In genomic region chr14:78153069-78153351, GRCh38 we compare ENCODE assay signal across 13 cellular contexts. TPM values are rescaled to one million over a fixed set of nuclear protein-coding genes. Genes with fewer than 3 reads are reported as not detected.
DNase-seq lines count a peak whose midpoint lies in the region; ATAC-seq, FAIRE-seq and TF ChIP-seq lines count a peak whose summit lies in the region.
"Had no signal": no experiment of that assay in that cellular context is flagged by ENCODE, and none has a peak within 500 bp of the region (broad histone marks: within the 10 kb centered on the region; RNA-seq: fewer than 3 reads in every experiment).

No MANE protein-coding gene starts in this region.

- H3K27ac ChIP-seq in GM23248: no peak overlapping the region

- in situ Hi-C loops in GM23248 (cut with MboI): no loop called here

- no peaks in the 10 kb centered on the region for H3K36me3 ChIP-seq in GM23248 (ENCODE audit: low read depth)

- H3K4me2 ChIP-seq in GM23248 (ENCODE audit: unreplicated experiment): no peak overlapping the region

- no peak for FAIRE-seq in RCC 7860 (lab: Jason Lieb, UNC)

- ATAC-seq in HG02840 (IDR thresholded peaks at IDR 0.05; ENCODE audit: low FRiP score, unreplicated experiment): no peak

- H3K9me2 ChIP-seq in GM23248 (ENCODE audit: insufficient read depth): no peaks in the 10 kb centered on the region

- no peaks in the 10 kb centered on the region for H3K4me1 ChIP-seq in GM23248 (ENCODE audit: insufficient read depth)

- H3K79me2 ChIP-seq in GM23248 (ENCODE audit: insufficient read depth): no peaks in the 10 kb centered on the region

- H3K27me3 ChIP-seq in GM23248 (replicated peaks; ENCODE audit: insufficient read depth): no peaks in the 10 kb centered on the region

- H2AFZ ChIP-seq in GM23248: no peak overlapping the region

- H3K9me3 ChIP-seq in GM23248 (ENCODE audit: low read depth): no peaks in the 10 kb centered on the region

- peak; percentile 14 for DNase-seq in A172 (ENCODE audit: low spot score)
- peak; percentile 9 for DNase-seq in GM23248
- DNase-seq in NCI-H2227 (lab: John Stamatoyannopoulos, UW; ENCODE audit: unreplicated experiment): peak; percentile 44
- peak; percentile 50 for DNase-seq in choroid plexus epithelial cell (ENCODE audit: low read depth)
- DNase-seq in DMS153 treated with DMSO at 0.1 percent for 48 hours (lab: John Stamatoyannopoulos, UW; ENCODE audit: unreplicated experiment): no peak
- no peak for DNase-seq in RCC 7860 (ENCODE audit: low spot score)
- DNase-seq in NCI-H510A (lab: John Stamatoyannopoulos, UW): no peak
- DNase-seq: activated CD4-positive, alpha-beta T cell treated with anti-CD3 and anti-CD28 coated beads, Interleukin-2, amount 50 U/mL, for 1 hour; GOT3; NCI-H510A treated with DMSO at 0.1 percent for 48 hours; stimulated activated CD4-positive, alpha-beta T cell treated with anti-CD3 and anti-CD28 coated beads, Interleukin-2, amount 100 ng/mL, for 24 hours had no signal

- no peaks in the 10 kb centered on the region for H3F3A ChIP-seq in GM23248 (ENCODE audit: insufficient read depth)

- no peaks in the 10 kb centered on the region for H4K20me1 ChIP-seq in GM23248 (ENCODE audit: insufficient read depth)

- H3K9ac ChIP-seq in GM23248: no peak overlapping the region

- H3K4me3 ChIP-seq in GM23248 (no peak overlapping the region), choroid plexus epithelial cell (ENCODE audit: low read depth, low read length) (no peak overlapping the region)

- TF ChIP-seq CTCF in choroid plexus epithelial cell (conservative IDR thresholded peaks at IDR 0.05; ENCODE audit: low read depth, low read length): no peak

RNA-seq across cellular contexts. Expression of gene NRXN3, which starts 17.2 kb away (rescaled TPM):
- 0.59 and 0.74 TPM in 2 replicates for total RNA-seq in A172 (2014; rRNA removed; shearing (Covaris generic))
- 0.11 TPM in 1 of 2 replicates, not detected in the other for total RNA-seq in GM23248 (2014; rRNA removed; shearing (Covaris generic))
- polyA plus RNA-seq in GM23248 (2016; fragmentation: Nextera tagmentation; extraction: Ambion mirVana): 0.08 TPM in 1 of 2 replicates, not detected in the other
- total RNA-seq: T-helper 2 cell treated with Interferon-gamma antibody and Interleukin-4, amounts not matched to agents 100 ng/mL and 5 ng/mL, for 36 hours had no signal

Comparison
In these comparisons a context has a peak if more than half of its experiments do, and no peak if none do; other contexts are left out.
1. DNase-seq: peak in A172 (single experiment), GM23248 (single experiment), NCI-H2227 (single experiment) and choroid plexus epithelial cell (single experiment); none in DMS153 treated with DMSO at 0.1 percent for 48 hours (single experiment), RCC 7860 (single experiment) and NCI-H510A (single experiment).